ENCODE assay signal across 1 cellular context in genomic region chr10:12568391-12568790, GRCh38.
TF ChIP-seq lines count a peak whose summit lies in the region.

No MANE protein-coding gene starts in this region.

TF ChIP-seq in H1, 55 proteins besides CTCF, POLR2A, EP300 and RAD21 (continued from another document):
- TF ChIP-seq, protein P1, sequence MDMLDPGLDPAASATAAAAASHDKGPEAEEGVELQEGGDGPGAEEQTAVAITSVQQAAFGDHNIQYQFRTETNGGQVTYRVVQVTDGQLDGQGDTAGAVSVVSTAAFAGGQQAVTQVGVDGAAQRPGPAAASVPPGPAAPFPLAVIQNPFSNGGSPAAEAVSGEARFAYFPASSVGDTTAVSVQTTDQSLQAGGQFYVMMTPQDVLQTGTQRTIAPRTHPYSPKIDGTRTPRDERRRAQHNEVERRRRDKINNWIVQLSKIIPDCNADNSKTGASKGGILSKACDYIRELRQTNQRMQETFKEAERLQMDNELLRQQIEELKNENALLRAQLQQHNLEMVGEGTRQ (IDR thresholded peaks at IDR 0.05; ENCODE audit: low read length), result no peak
- TF ChIP-seq SP1 (IDR thresholded peaks at IDR 0.05; ENCODE audit: low read depth, low read length) (no peak), ATF2 (IDR thresholded peaks at IDR 0.05; ENCODE audit: low read length) (no peak), CEBPB (IDR thresholded peaks at IDR 0.05; ENCODE audit: low read depth, low read length) (no peak), TEAD4 (IDR thresholded peaks at IDR 0.05; ENCODE audit: low read depth, low read length) (no peak), BCL11A (IDR thresholded peaks at IDR 0.05; ENCODE audit: low read depth in 2 of 2, low read length in 2 of 2) (no peak)
